Comparison of ENCODE assay signal across 33 cellular contexts in the genomic region with DNA sequence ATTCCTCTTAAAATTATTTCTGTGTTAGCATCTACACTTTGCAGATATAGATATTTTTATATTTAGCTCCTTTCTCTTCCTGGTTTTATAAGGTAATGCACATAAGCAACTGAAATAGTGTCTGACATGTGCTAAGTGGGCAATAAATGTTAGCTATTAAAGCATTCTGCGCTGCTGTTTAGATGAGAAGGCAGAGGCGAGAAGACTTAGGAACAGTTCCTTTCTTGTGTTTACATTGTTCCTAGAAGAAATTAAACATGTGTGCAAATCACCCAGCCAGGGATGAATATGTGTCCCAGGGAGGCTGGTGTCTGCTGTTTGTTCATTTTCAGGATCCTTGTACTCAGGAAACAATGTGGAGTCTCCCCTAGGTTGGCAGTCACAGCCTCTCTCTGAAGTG.
DNase-seq lines count a peak whose midpoint lies in the region; ATAC-seq and TF ChIP-seq lines count a peak whose summit lies in the region.
"Had no signal": no experiment of that assay in that cellular context is flagged by ENCODE, and none has a peak within 500 bp of the region (broad histone marks: within the 10 kb centered on the region; RNA-seq: fewer than 3 reads in every experiment).

No MANE protein-coding gene starts in this region.

- H3K4me1 ChIP-seq in GM23338 (ENCODE audit: insufficient read depth) (no peaks in the 10 kb centered on the region), mesenchymal stem cell (ENCODE audit: control insufficient read depth, insufficient read depth, low read depth, low read length) (no peaks in the 10 kb centered on the region)
- H3K4me1 ChIP-seq: A549, BE2C, Caco-2 had no signal

- no peak overlapping the region for H2BK15ac ChIP-seq in mesenchymal stem cell (ENCODE audit: low read depth, poor library complexity, severe bottlenecking)

- H3K9me3 Mint-ChIP-seq in GM23338 = peaks cover 31% of the 10 kb centered on the region

- H3K36me3 ChIP-seq in GM23338 (ENCODE audit: insufficient read depth) = 0 out of 2 replicates have a peak, but pooled peaks cover 4% of the 10 kb centered on the region
- H3K36me3 ChIP-seq in mesenchymal stem cell (ENCODE audit: control insufficient read depth in 1 of 2, insufficient read depth in 2 of 2, low read depth in 1 of 2, low read length in 2 of 2) = no peaks in the 10 kb centered on the region
- H3K36me3 ChIP-seq: BE2C; BLaER1; BLaER1 treated with 17β-estradiol and CSF1 and Interleukin-3, amounts not matched to agents 10 nM and 100 nM had no signal

- no peaks in the 10 kb centered on the region for H3K27me3 ChIP-seq in GM23338 (ENCODE audit: insufficient read depth)
- no peaks in the 10 kb centered on the region for H3K27me3 ChIP-seq in mesenchymal stem cell (ENCODE audit: control insufficient read depth in 1 of 2, insufficient read depth in 1 of 2, low read length in 2 of 2)
- H3K27me3 ChIP-seq: BE2C; BLaER1; BLaER1 treated with 17β-estradiol and CSF1 and Interleukin-3, amounts not matched to agents 10 nM and 100 nM had no signal

- TF ChIP-seq POLR2A in lower leg skin (IDR thresholded peaks at IDR 0.05) = no peak

- 30% methylated on average over 2 of the region's 2 CpGs for WGBS in mesenchymal stem cell
- 90 to 92% methylated on average over 2 of the region's 2 CpGs for WGBS in lower leg skin, 2 donors

- H3K9ac ChIP-seq in mesenchymal stem cell (ENCODE audit: low read length) = no peak overlapping the region
- H3K9ac ChIP-seq: BLaER1; BLaER1 treated with 17β-estradiol and CSF1 and Interleukin-3, amounts not matched to agents 10 nM and 100 nM had no signal

- H3K9me3 ChIP-seq in mesenchymal stem cell (ENCODE audit: control insufficient read depth, low read length) = peaks cover 26% of the 10 kb centered on the region
- H3K9me3 ChIP-seq: BE2C, Caco-2 had no signal

- no peak overlapping the region for H2BK12ac ChIP-seq in mesenchymal stem cell (ENCODE audit: low read length in 2 of 2)

- no peak overlapping the region for H3K18ac ChIP-seq in mesenchymal stem cell (ENCODE audit: low read depth in 1 of 2, low read length in 2 of 2)

- H2AK5ac ChIP-seq in mesenchymal stem cell (ENCODE audit: low read length, severe bottlenecking) = no peak overlapping the region

- H3K14ac ChIP-seq in mesenchymal stem cell (ENCODE audit: low read length in 2 of 2) = no peak overlapping the region

- no peak overlapping the region for H3K4ac ChIP-seq in mesenchymal stem cell (ENCODE audit: low read depth in 1 of 2, low read length in 2 of 2)

- H3K4me3 ChIP-seq in GM23338 (no peak overlapping the region), mesenchymal stem cell (ENCODE audit: insufficient read depth in 1 of 2, low read depth in 1 of 2, low read length in 2 of 2) (no peak overlapping the region), lower leg skin (ENCODE audit: low read depth, poor library complexity, severe bottlenecking) (no peak overlapping the region)
- H3K4me3 ChIP-seq: A549; BLaER1; BLaER1 treated with 17β-estradiol and CSF1 and Interleukin-3, amounts not matched to agents 10 nM and 100 nM had no signal

- no peak overlapping the region for H3K23ac ChIP-seq in mesenchymal stem cell (ENCODE audit: low read length in 2 of 2)

- no peak overlapping the region for H2BK5ac ChIP-seq in mesenchymal stem cell (ENCODE audit: low read depth, low read length, poor library complexity, severe bottlenecking)

- no peaks in the 10 kb centered on the region for H3K79me1 ChIP-seq in mesenchymal stem cell (replicated peaks; ENCODE audit: low read length, poor library complexity, severe bottlenecking)

- no peak overlapping the region for H3K27ac ChIP-seq in GM23338 (ENCODE audit: low read depth)
- no peak overlapping the region for H3K27ac ChIP-seq in mesenchymal stem cell (ENCODE audit: low read length, poor library complexity, severe bottlenecking)
- H3K27ac ChIP-seq: 22Rv1; A549; BLaER1; BLaER1 treated with 17β-estradiol and CSF1 and Interleukin-3, amounts not matched to agents 10 nM and 100 nM; C4-2B had no signal

- DNase-seq in GM23338 (ENCODE audit: low spot score) (no peak), islet precursor cell (peak; percentile 26), mesenchymal stem cell (peak; percentile 24), lower leg skin (ENCODE audit: low spot score in 2 of 2) (no peak), OCI-M1 (lab: John Stamatoyannopoulos, UW) (no peak), NCI-H2171 (lab: John Stamatoyannopoulos, UW) (no peak)
- DNase-seq: 8988T; ACHN; AML-193; BE2C; C1 segment of cervical spinal cord; Caco-2; Calu3; CD4-positive, alpha-beta memory T cell; CD4-positive, alpha-beta T cell; CD4-positive, CD25-positive, alpha-beta regulatory T cell; CD8-positive, alpha-beta memory T cell; CD8-positive, alpha-beta T cell; COR-L47; DMS 273 treated with DMSO at 0.1 percent for 48 hours; DMS153; DMS53; DMS79; DMS79 treated with DMSO at 0.1 percent for 48 hours; DND-41; EL had no signal

- TF ChIP-seq CTCF in GM23338 (conservative IDR thresholded peaks at IDR 0.05; ENCODE audit: low read depth in 2 of 2) = no peak
- no peak for TF ChIP-seq CTCF in lower leg skin (IDR thresholded peaks at IDR 0.05)

- intact Hi-C loops in lower leg skin (cut with DNase I; ENCODE audit: low total_unique reads) = no loop called here

- H3K4me1 Mint-ChIP-seq in GM23338 = peaks cover 7% of the 10 kb centered on the region
- H3K4me1 Mint-ChIP-seq: B cell; CD14-positive monocyte; CD4-positive, alpha-beta memory T cell; CD4-positive, CD25-positive, alpha-beta regulatory T cell; CD8-positive, alpha-beta memory T cell had no signal

- H4K20me1 ChIP-seq in GM23338 (replicated peaks; ENCODE audit: insufficient read depth) = no peaks in the 10 kb centered on the region
- H4K20me1 ChIP-seq: BLaER1; BLaER1 treated with 17β-estradiol and CSF1 and Interleukin-3, amounts not matched to agents 10 nM and 100 nM had no signal

- peaks cover 13% of the 10 kb centered on the region for H3K9me2 ChIP-seq in GM23338 (ENCODE audit: insufficient read depth)

- H3K4me3 Mint-ChIP-seq in GM23338 = no peak overlapping the region
- H3K4me3 Mint-ChIP-seq: B cell; CD14-positive monocyte; CD4-positive, alpha-beta memory T cell; CD4-positive, alpha-beta T cell; CD4-positive, CD25-positive, alpha-beta regulatory T cell; CD8-positive, alpha-beta memory T cell; CD8-positive, alpha-beta T cell had no signal

- no peak for ATAC-seq in GM23338
- ATAC-seq: A549; CD8-positive, alpha-beta T cell had no signal

- no peaks in the 10 kb centered on the region for H3K79me2 ChIP-seq in GM23338 (replicated peaks; ENCODE audit: insufficient read depth)

- no peak overlapping the region for H3K27ac Mint-ChIP-seq in GM23338
- H3K27ac Mint-ChIP-seq: B cell; CD14-positive monocyte; CD4-positive, alpha-beta memory T cell; CD4-positive, alpha-beta T cell; CD4-positive, CD25-positive, alpha-beta regulatory T cell; CD8-positive, alpha-beta memory T cell; CD8-positive, alpha-beta T cell had no signal

- no peak overlapping the region for H3K4me2 ChIP-seq in GM23338
- H3K4me2 ChIP-seq in mesenchymal stem cell (ENCODE audit: low read length, poor library complexity, severe bottlenecking) = no peak overlapping the region
- H3K4me2 ChIP-seq: A549; BLaER1; BLaER1 treated with 17β-estradiol and CSF1 and Interleukin-3, amounts not matched to agents 10 nM and 100 nM had no signal

- H2AFZ ChIP-seq in GM23338 (0 out of 2 replicates have a peak overlapping the region, but pooled peaks have one; percentile 38), mesenchymal stem cell (ENCODE audit: low read depth, low read length) (no peak overlapping the region)

- H3K27me3 Mint-ChIP-seq in GM23338 (ENCODE audit: insufficient read depth, low read depth, poor library complexity) = peaks cover 5% of the 10 kb centered on the region
- H3K27me3 Mint-ChIP-seq: B cell had no signal

- no peaks in the 10 kb centered on the region for H3F3A ChIP-seq in GM23338 (replicated peaks; ENCODE audit: low read depth)

- no peak overlapping the region for H4K8ac ChIP-seq in mesenchymal stem cell (ENCODE audit: low read length)

- no peak overlapping the region for H2BK120ac ChIP-seq in mesenchymal stem cell (ENCODE audit: low read depth, low read length)

- H4K91ac ChIP-seq in mesenchymal stem cell (ENCODE audit: low read length) = no peak overlapping the region

- H3K36me3 Mint-ChIP-seq in GM23338 (ENCODE audit: low read depth) = peaks cover 16% of the 10 kb centered on the region; the same call in 2 of the 3 replicates
- H3K36me3 Mint-ChIP-seq: CD14-positive monocyte; CD4-positive, CD25-positive, alpha-beta regulatory T cell; CD8-positive, alpha-beta memory T cell; CD8-positive, alpha-beta T cell had no signal

TF ChIP-seq in GM23338, 12 proteins besides CTCF, POLR2A, EP300 and RAD21 (continues in another document):
- no peak for TF ChIP-seq CREB1 (CRISPR knock-in tag; IDR thresholded peaks at IDR 0.05; ENCODE audit: low read depth)

Comparison
In these comparisons a context has a peak if more than half of its experiments do, and no peak if none do; other contexts are left out.
1. DNase-seq: peak in islet precursor cell (single experiment) and mesenchymal stem cell (single experiment); none in GM23338 (single experiment), lower leg skin (0 of 2), OCI-M1 (single experiment) and NCI-H2171 (single experiment).